ENCODE assay signal across 8 cellular contexts in genomic region chr4:186161138-186161537, GRCh38. TPM values are rescaled to one million over a fixed set of nuclear protein-coding genes. Genes with fewer than 3 reads are reported as not detected.
A peak's percentile ranks its signal among the peaks of the same experiment; 100 is the strongest.
DNase-seq lines count a peak whose midpoint lies in the region; ATAC-seq and TF ChIP-seq lines count a peak whose summit lies in the region.

No MANE protein-coding gene starts in this region.

- no peaks in the 10 kb centered on the region for H3K36me3 Mint-ChIP-seq in activated T-cell treated with anti-CD3 and anti-CD28 coated beads, Interleukin-2, amount 50 U/mL, for 4 hours (ENCODE audit: insufficient read depth)
- no peaks in the 10 kb centered on the region for H3K36me3 Mint-ChIP-seq in HFFc6 (ENCODE audit: low read depth)

- peaks cover 7% of the 10 kb centered on the region for H3K27me3 Mint-ChIP-seq in activated T-cell treated with anti-CD3 and anti-CD28 coated beads, Interleukin-2, amount 50 U/mL, for 4 hours (ENCODE audit: low read depth)
- peaks cover 19% of the 10 kb centered on the region for H3K27me3 Mint-ChIP-seq in HFFc6 (ENCODE audit: insufficient read depth)

- DNase-seq in activated T-cell treated with anti-CD3 and anti-CD28 coated beads, Interleukin-2, amount 50 U/mL, for 4 hours, result no peak
- DNase-seq in activated T-cell treated with anti-CD3 and anti-CD28 coated beads, Interleukin-2, amount 50 U/mL, for 48 hours, result no peak
- peak; percentile 64 for DNase-seq in NCI-H2029 (lab: John Stamatoyannopoulos, UW)
- DNase-seq in stimulated activated CD4-positive, alpha-beta T cell treated with anti-CD3 and anti-CD28 coated beads, Interleukin-4, amount 100 ng/mL, for 24 hours, result peak; percentile 23
- no peak for DNase-seq in NCI-H2171 (lab: John Stamatoyannopoulos, UW)
- DNase-seq in HFFc6, result no peak
- DNase-seq in DMS 273 (lab: John Stamatoyannopoulos, UW; ENCODE audit: unreplicated experiment), result no peak

- no peaks in the 10 kb centered on the region for H3K9me3 Mint-ChIP-seq in activated T-cell treated with anti-CD3 and anti-CD28 coated beads, Interleukin-2, amount 50 U/mL, for 4 hours
- no peaks in the 10 kb centered on the region for H3K9me3 Mint-ChIP-seq in HFFc6

- ATAC-seq in activated T-cell treated with anti-CD3 and anti-CD28 coated beads, Interleukin-2, amount 50 U/mL, for 4 hours, result peak; percentile 59 to 63
- ATAC-seq in HG02678 (IDR thresholded peaks at IDR 0.05; ENCODE audit: unreplicated experiment), result peak; percentile 97

- no peak for TF ChIP-seq CTCF in HFFc6 (IDR thresholded peaks at IDR 0.05)

- peaks cover 5% of the 10 kb centered on the region for H3K4me1 Mint-ChIP-seq in activated T-cell treated with anti-CD3 and anti-CD28 coated beads, Interleukin-2, amount 50 U/mL, for 4 hours (ENCODE audit: low read depth)
- H3K4me1 Mint-ChIP-seq in HFFc6 (ENCODE audit: low read depth), result no peaks in the 10 kb centered on the region

- H3K4me3 Mint-ChIP-seq in activated T-cell treated with anti-CD3 and anti-CD28 coated beads, Interleukin-2, amount 50 U/mL, for 4 hours, result peak overlapping the region; percentile 29
- H3K4me3 Mint-ChIP-seq in HFFc6, result no peak overlapping the region

- no peak overlapping the region for H3K27ac Mint-ChIP-seq in HFFc6

RNA-seq across cellular contexts. Expression of gene CYP4V2, which starts 30.2 kb away (rescaled TPM):
- 1 to 10 TPM; 4.8 to 7.2 (median 6.7) TPM for total RNA-seq in activated T-cell treated with anti-CD3 and anti-CD28 coated beads, Interleukin-2, amount 50 U/mL, for 4 hours
- 1 to 10 TPM; 4.8 to 8.4 (median 6.1) TPM for total RNA-seq in HFFc6 (2021; fragmentation: NEBNext Ultra II Directional; extraction: Animal tissue kit (Norgen Biotek cat#: 25700))

RNA-seq across cellular contexts. Expression of gene FAM149A, which starts 56.6 kb away (rescaled TPM):
- total RNA-seq in activated T-cell treated with anti-CD3 and anti-CD28 coated beads, Interleukin-2, amount 50 U/mL, for 4 hours, result 1 to 10 TPM in 1 of 3 donors, under 1 TPM in 1, not detected in 1; 0.90 to 1.2 TPM
- not detected for total RNA-seq in HFFc6 (2021; fragmentation: NEBNext Ultra II Directional; extraction: Animal tissue kit (Norgen Biotek cat#: 25700))

Comparison
In these comparisons a context has a peak if more than half of its experiments do, and no peak if none do; other contexts are left out.
1. DNase-seq: peak in NCI-H2029 (single experiment) and stimulated activated CD4-positive, alpha-beta T cell treated with anti-CD3 and anti-CD28 coated beads, Interleukin-4, amount 100 ng/mL, for 24 hours (single experiment); none in activated T-cell treated with anti-CD3 and anti-CD28 coated beads, Interleukin-2, amount 50 U/mL, for 4 hours (single experiment), activated T-cell treated with anti-CD3 and anti-CD28 coated beads, Interleukin-2, amount 50 U/mL, for 48 hours (0 of 2), NCI-H2171 (single experiment), HFFc6 (single experiment) and DMS 273 (single experiment).